In genomic region chr13:103134271-103134670, GRCh38 we compare ENCODE assay signal across 15 cellular contexts.
DNase-seq lines count a peak whose midpoint lies in the region; ATAC-seq and TF ChIP-seq lines count a peak whose summit lies in the region.
"Had no signal": no experiment of that assay in that cellular context is flagged by ENCODE, and none has a peak within 500 bp of the region (broad histone marks: within the 10 kb centered on the region; RNA-seq: fewer than 3 reads in every experiment).

No MANE protein-coding gene starts in this region.

- no peak overlapping the region for H3K4me3 Mint-ChIP-seq in activated CD4-positive, alpha-beta memory T cell treated with anti-CD3 and anti-CD28 coated beads, Interleukin-2, amount 10 ng/mL, durations not matched to agents 7 days and 5 days
- H3K4me3 Mint-ChIP-seq in endothelial cell (ENCODE audit: unreplicated experiment): no peak overlapping the region
- H3K4me3 Mint-ChIP-seq: activated naive CD8-positive, alpha-beta T cell; CD8-positive, alpha-beta memory T cell had no signal

- CTCF ChIA-PET in activated CD4-positive, alpha-beta memory T cell treated with anti-CD3 and anti-CD28 coated beads, Interleukin-2, amount 10 ng/mL, durations not matched to agents 7 days and 5 days (lab: Charles Lee): no interaction called here

- no peaks in the 10 kb centered on the region for H3K27me3 Mint-ChIP-seq in activated CD4-positive, alpha-beta memory T cell treated with anti-CD3 and anti-CD28 coated beads, Interleukin-2, amount 10 ng/mL, durations not matched to agents 7 days and 5 days
- peaks cover 2% of the 10 kb centered on the region for H3K27me3 Mint-ChIP-seq in endothelial cell (ENCODE audit: unreplicated experiment)
- H3K27me3 Mint-ChIP-seq: activated naive CD8-positive, alpha-beta T cell; CD8-positive, alpha-beta memory T cell had no signal

- DNase-seq in NCI-H2029 treated with DMSO at 0.1 percent for 48 hours (lab: John Stamatoyannopoulos, UW) (no peak), endothelial cell (ENCODE audit: low spot score) (no peak), NCI-H146 (lab: John Stamatoyannopoulos, UW) (no peak)
- no peak for DNase-seq in activated CD4-positive, alpha-beta memory T cell treated with anti-CD3 and anti-CD28 coated beads, Interleukin-2, amount 10 ng/mL, durations not matched to agents 7 days and 5 days
- DNase-seq: activated CD4-positive, alpha-beta T cell treated with anti-CD3 and anti-CD28 coated beads for 4 hours; CD8-positive, alpha-beta memory T cell; EL; heart right ventricle; right cardiac atrium; Right ventricle myocardium superior had no signal

- no peaks in the 10 kb centered on the region for H3K36me3 Mint-ChIP-seq in activated CD4-positive, alpha-beta memory T cell treated with anti-CD3 and anti-CD28 coated beads, Interleukin-2, amount 10 ng/mL, durations not matched to agents 7 days and 5 days (ENCODE audit: low read depth)
- no peaks in the 10 kb centered on the region for H3K36me3 Mint-ChIP-seq in endothelial cell (ENCODE audit: low read depth, unreplicated experiment)
- H3K36me3 Mint-ChIP-seq: activated naive CD8-positive, alpha-beta T cell; CD8-positive, alpha-beta memory T cell had no signal

- no peaks in the 10 kb centered on the region for H3K4me1 Mint-ChIP-seq in activated CD4-positive, alpha-beta memory T cell treated with anti-CD3 and anti-CD28 coated beads, Interleukin-2, amount 10 ng/mL, durations not matched to agents 7 days and 5 days
- no peaks in the 10 kb centered on the region for H3K4me1 Mint-ChIP-seq in endothelial cell (ENCODE audit: unreplicated experiment)
- H3K4me1 Mint-ChIP-seq: CD8-positive, alpha-beta memory T cell had no signal

- no peaks in the 10 kb centered on the region for H3K9me3 Mint-ChIP-seq in activated CD4-positive, alpha-beta memory T cell treated with anti-CD3 and anti-CD28 coated beads, Interleukin-2, amount 10 ng/mL, durations not matched to agents 7 days and 5 days
- H3K9me3 Mint-ChIP-seq in endothelial cell (ENCODE audit: unreplicated experiment): no peaks in the 10 kb centered on the region

- H3K27ac Mint-ChIP-seq in activated CD4-positive, alpha-beta memory T cell treated with anti-CD3 and anti-CD28 coated beads, Interleukin-2, amount 10 ng/mL, durations not matched to agents 7 days and 5 days: no peak overlapping the region
- no peak overlapping the region for H3K27ac Mint-ChIP-seq in endothelial cell (ENCODE audit: unreplicated experiment)
- H3K27ac Mint-ChIP-seq: activated naive CD8-positive, alpha-beta T cell had no signal

- POLR2A ChIA-PET in activated CD4-positive, alpha-beta memory T cell treated with anti-CD3 and anti-CD28 coated beads, Interleukin-2, amount 10 ng/mL, durations not matched to agents 7 days and 5 days (lab: Charles Lee): no interaction called here

- no peak for TF ChIP-seq CTCF in endothelial cell (IDR thresholded peaks at IDR 0.05; ENCODE audit: unreplicated experiment)

- peak; percentile 51 for ATAC-seq in GM18502 (IDR thresholded peaks at IDR 0.05; ENCODE audit: poor library complexity, unreplicated experiment)
- ATAC-seq in GM19452 (IDR thresholded peaks at IDR 0.05; ENCODE audit: unreplicated experiment): peak; percentile 46
- ATAC-seq in HG02798 (IDR thresholded peaks at IDR 0.05; ENCODE audit: poor library complexity, unreplicated experiment): peak; percentile 33
- ATAC-seq in HG03432 (IDR thresholded peaks at IDR 0.05; ENCODE audit: unreplicated experiment): peak; percentile 48
- ATAC-seq: heart right ventricle, right cardiac atrium had no signal
